ENCODE assay signal across 24 cellular contexts in the genomic region with DNA sequence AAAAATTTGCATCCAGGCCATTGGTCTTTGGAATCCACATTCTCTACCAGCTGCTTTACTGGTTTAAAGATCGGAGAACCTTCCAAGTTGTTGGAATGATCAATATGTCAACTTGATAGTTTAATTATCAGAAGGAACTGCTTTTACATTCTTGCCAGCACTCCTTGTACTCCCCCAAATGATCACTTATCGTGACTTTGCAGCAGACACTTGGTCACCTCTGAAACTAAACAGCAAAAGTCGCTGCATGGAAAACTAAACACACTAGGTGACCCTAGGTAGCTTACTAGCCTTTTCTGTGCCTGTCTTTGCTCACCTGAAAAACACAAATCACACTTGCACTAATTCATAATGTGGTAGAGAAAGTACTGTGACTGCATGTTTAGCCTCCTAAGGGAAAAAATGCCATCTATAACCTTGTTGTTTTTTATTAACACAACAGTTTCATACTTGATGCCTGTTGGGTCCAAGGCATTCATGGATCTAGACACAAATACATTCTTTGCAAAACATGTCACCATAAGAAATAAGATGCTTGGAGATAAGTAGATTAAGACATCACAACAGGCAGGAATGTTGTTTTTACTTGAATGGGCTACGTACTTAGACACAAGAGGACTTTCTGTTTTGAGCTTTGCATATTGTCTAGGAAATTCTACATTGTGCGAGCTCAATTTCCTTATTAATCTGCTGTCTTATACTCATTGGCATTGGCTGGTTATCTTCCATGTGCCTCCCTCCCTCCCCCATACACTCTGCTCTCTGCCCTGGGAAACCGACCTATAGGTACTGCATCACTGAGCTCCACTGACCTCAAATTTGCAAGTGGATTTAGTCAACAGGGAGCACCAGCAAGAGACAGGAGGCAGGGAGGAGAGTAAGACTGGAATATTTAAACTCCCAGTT.
DNase-seq lines count a peak whose midpoint lies in the region; ATAC-seq and TF ChIP-seq lines count a peak whose summit lies in the region.
"Had no signal": no experiment of that assay in that cellular context is flagged by ENCODE, and none has a peak within 500 bp of the region (broad histone marks: within the 10 kb centered on the region; RNA-seq: fewer than 3 reads in every experiment).

No MANE protein-coding gene starts in this region.

- TF ChIP-seq POLR2A in esophagus muscularis mucosa (IDR thresholded peaks at IDR 0.05; ENCODE audit: low read depth) (no peak), gastrocnemius medialis (IDR thresholded peaks at IDR 0.05) (no peak)

- DNase-seq in amniotic epithelial cell (ENCODE audit: low read depth) (peak; percentile 51), mesothelial cell of epicardium (ENCODE audit: low spot score in 2 of 2, unreplicated experiment in 2 of 2) (no peak), esophagus muscularis mucosa (ENCODE audit: extremely low spot score) (no peak), T-cell (no peak), gastrocnemius medialis (no peak)
- DNase-seq: activated CD4-positive, alpha-beta T cell treated with anti-CD3 and anti-CD28 coated beads for 1 hour; activated T-cell treated with anti-CD3 and anti-CD28 coated beads, Interleukin-2, amount 50 U/mL, for 48 hours; effector memory CD8-positive, alpha-beta T cell; heart left ventricle; Kasumi-1; NCI-H1092 treated with DMSO at 0.1 percent for 48 hours; NCI-H2081 treated with DMSO at 0.1 percent for 48 hours; NCI-H510A; stimulated activated naive CD4-positive, alpha-beta T cell; SW 1271 had no signal

- H3K27ac ChIP-seq in esophagus muscularis mucosa (replicated peaks in 1 of 4) (no peak overlapping the region), gastrocnemius medialis (no peak overlapping the region)
- H3K27ac ChIP-seq: C4-2B, heart left ventricle, prostate gland, RWPE1, skin epidermis, thoracic aorta had no signal

- H3K27me3 Mint-ChIP-seq in mesothelial cell of epicardium (ENCODE audit: low read depth): no peaks in the 10 kb centered on the region
- peaks cover 2 to 7% of the 10 kb centered on the region in 2 donors for H3K27me3 Mint-ChIP-seq in T-cell
- H3K27me3 Mint-ChIP-seq: activated naive CD4-positive, alpha-beta T cell treated with anti-CD3 and anti-CD28 coated beads, Interleukin-2, amount 50 U/mL, for 24 hours had no signal

- H3K27ac Mint-ChIP-seq in mesothelial cell of epicardium: peak overlapping the region; percentile 76
- no peak overlapping the region for H3K27ac Mint-ChIP-seq in T-cell
- H3K27ac Mint-ChIP-seq: activated naive CD4-positive, alpha-beta T cell treated with anti-CD3 and anti-CD28 coated beads, Interleukin-2, amount 50 U/mL, for 24 hours; effector memory CD8-positive, alpha-beta T cell had no signal

- no peak overlapping the region for H3K4me3 Mint-ChIP-seq in mesothelial cell of epicardium
- H3K4me3 Mint-ChIP-seq in T-cell: no peak overlapping the region
- H3K4me3 Mint-ChIP-seq: activated naive CD4-positive, alpha-beta T cell treated with anti-CD3 and anti-CD28 coated beads, Interleukin-2, amount 50 U/mL, for 24 hours; effector memory CD8-positive, alpha-beta T cell had no signal

- no peak for TF ChIP-seq CTCF in mesothelial cell of epicardium (IDR thresholded peaks at IDR 0.05; ENCODE audit: unreplicated experiment)
- TF ChIP-seq CTCF in esophagus muscularis mucosa (IDR thresholded peaks at IDR 0.05): no peak
- no peak for TF ChIP-seq CTCF in gastrocnemius medialis (IDR thresholded peaks at IDR 0.05 in 4 of 5, conservative IDR thresholded peaks at IDR 0.05 in 1 of 5)

- H3K4me3 ChIP-seq in esophagus muscularis mucosa: no peak overlapping the region
- H3K4me3 ChIP-seq in gastrocnemius medialis: no peak overlapping the region
- H3K4me3 ChIP-seq: heart left ventricle, prostate gland, skin epidermis, thoracic aorta had no signal

- H3K4me1 Mint-ChIP-seq in mesothelial cell of epicardium: peaks cover 16% of the 10 kb centered on the region
- no peaks in the 10 kb centered on the region for H3K4me1 Mint-ChIP-seq in T-cell
- H3K4me1 Mint-ChIP-seq: activated naive CD4-positive, alpha-beta T cell treated with anti-CD3 and anti-CD28 coated beads, Interleukin-2, amount 50 U/mL, for 24 hours had no signal

- POLR2A ChIA-PET in T-cell (lab: Charles Lee): interaction anchor here in 1 of 2 donors (0.6 kb wide), 1 partner anchor 349 kb away, joined by 3 read pairs; no protein-coding TSS in a partner anchor

- ATAC-seq in GM18498 (IDR thresholded peaks at IDR 0.05; ENCODE audit: unreplicated experiment) (peak; percentile 64), HG02642 (IDR thresholded peaks at IDR 0.05; ENCODE audit: poor library complexity, unreplicated experiment) (peak; percentile 50), HG02759 (IDR thresholded peaks at IDR 0.05; ENCODE audit: unreplicated experiment) (no peak), T-cell (replicated peaks in 1 of 4) (no peak), gastrocnemius medialis (no peak)
- ATAC-seq: effector memory CD8-positive, alpha-beta T cell; heart left ventricle had no signal

- intact Hi-C loops in esophagus muscularis mucosa (cut with DNase I): no loop called here
- intact Hi-C loops in gastrocnemius medialis (cut with DNase I; ENCODE audit: low total_unique reads): no loop called here

- H3K36me3 Mint-ChIP-seq in mesothelial cell of epicardium: peaks cover 6% of the 10 kb centered on the region
- H3K36me3 Mint-ChIP-seq in T-cell: peaks cover 2% of the 10 kb centered on the region
- H3K36me3 Mint-ChIP-seq: activated naive CD4-positive, alpha-beta T cell treated with anti-CD3 and anti-CD28 coated beads, Interleukin-2, amount 50 U/mL, for 24 hours had no signal

- H3K9me3 Mint-ChIP-seq in mesothelial cell of epicardium (peaks cover 16% of the 10 kb centered on the region), T-cell (peaks cover 0 to 1% (median 0%) of the 10 kb centered on the region in 3 donors)
- H3K9me3 Mint-ChIP-seq: activated naive CD4-positive, alpha-beta T cell treated with anti-CD3 and anti-CD28 coated beads, Interleukin-2, amount 50 U/mL, for 24 hours; effector memory CD8-positive, alpha-beta T cell had no signal

- WGBS in esophagus muscularis mucosa: 96% methylated on average over 6 of the region's 6 CpGs

- CTCF ChIA-PET in T-cell (lab: Charles Lee): interaction anchor here in 1 of 2 donors (0.6 kb wide), 1 partner anchor 16 kb away, joined by 4 read pairs; no protein-coding TSS in a partner anchor

- H3K27me3 ChIP-seq in esophagus muscularis mucosa (no peaks in the 10 kb centered on the region), gastrocnemius medialis (no peaks in the 10 kb centered on the region)
- H3K27me3 ChIP-seq: heart left ventricle had no signal

- H3K36me3 ChIP-seq in esophagus muscularis mucosa: no peaks in the 10 kb centered on the region
- no peaks in the 10 kb centered on the region for H3K36me3 ChIP-seq in gastrocnemius medialis
- H3K36me3 ChIP-seq: heart left ventricle, prostate gland, thoracic aorta had no signal

- H3K9me3 ChIP-seq in esophagus muscularis mucosa (no peaks in the 10 kb centered on the region), gastrocnemius medialis (no peaks in the 10 kb centered on the region)
- H3K9me3 ChIP-seq: heart left ventricle, prostate gland, thoracic aorta had no signal

- H3K4me1 ChIP-seq in esophagus muscularis mucosa (no peaks in the 10 kb centered on the region), gastrocnemius medialis (no peaks in the 10 kb centered on the region)
- H3K4me1 ChIP-seq: prostate gland had no signal

- in situ Hi-C loops in gastrocnemius medialis (cut with MboI; ENCODE audit: low sequenced_read_pairs in 4 of 4): no loop called here

- TF ChIP-seq EP300 in esophagus muscularis mucosa (IDR thresholded peaks at IDR 0.05): no peak

Comparison
In these comparisons a context has a peak if more than half of its experiments do, and no peak if none do; other contexts are left out.
1. ATAC-seq: peak in GM18498 (single experiment) and HG02642 (single experiment); none in HG02759 (single experiment), T-cell (0 of 4) and gastrocnemius medialis (0 of 2).